8 cellular contexts compared by ENCODE assay signal in the genomic region with DNA sequence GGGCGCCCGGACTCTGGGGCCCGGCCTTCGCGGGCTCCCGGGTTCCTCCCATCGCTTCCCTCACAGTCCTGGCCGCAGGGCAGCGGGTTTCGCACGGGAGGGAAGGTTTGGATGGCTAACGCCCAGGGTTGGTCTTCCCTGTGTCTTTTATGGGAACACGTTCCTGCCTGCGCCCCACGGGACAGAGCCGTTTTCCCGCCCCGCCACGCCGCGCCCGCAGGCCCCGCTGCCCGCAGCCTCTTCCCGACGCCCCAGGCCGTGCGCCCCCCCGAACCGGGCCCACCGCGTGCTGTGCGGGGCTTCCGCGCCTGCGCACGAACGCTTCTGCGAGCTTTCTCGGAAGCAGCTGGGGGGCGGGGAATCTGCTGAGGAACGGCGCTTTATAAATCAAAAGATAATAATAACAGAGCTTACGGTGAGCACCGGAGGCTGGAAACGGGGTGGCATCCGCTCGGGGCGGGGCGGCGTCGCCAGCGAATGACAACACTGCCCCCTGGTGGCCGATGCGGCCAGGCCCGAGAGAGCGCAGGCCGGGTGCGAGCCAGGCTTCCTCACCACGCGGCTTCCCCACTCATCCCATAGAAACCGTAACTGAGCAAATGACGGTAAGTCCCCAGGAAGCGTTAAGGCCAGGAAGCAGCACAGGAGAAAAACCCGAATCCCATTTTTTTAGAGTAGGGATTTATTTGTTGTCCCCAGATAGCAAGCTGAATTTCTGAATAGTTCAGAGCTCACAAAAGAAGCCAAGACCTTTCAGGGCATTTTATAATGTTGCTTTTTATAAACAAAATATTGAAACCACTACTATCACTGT.
A peak's percentile ranks its signal among the peaks of the same experiment; 100 is the strongest.
DNase-seq lines count a peak whose midpoint lies in the region; ATAC-seq and TF ChIP-seq lines count a peak whose summit lies in the region.

No MANE protein-coding gene starts in this region.

- no peaks in the 10 kb centered on the region for H3K36me3 ChIP-seq in kidney epithelial cell (ENCODE audit: control insufficient read depth, insufficient read depth, low read length)

- peak overlapping the region; percentile 39 for H3K4me3 ChIP-seq in kidney epithelial cell (ENCODE audit: low read depth, low read length)

- DNase-seq in NCI-H2227 treated with DMSO at 0.1 percent for 48 hours (lab: John Stamatoyannopoulos, UW) = peak; percentile 85
- DNase-seq in activated CD4-positive, CD25-positive, alpha-beta regulatory T cell treated with anti-CD3 and anti-CD28 coated beads, Interleukin-2, amount 50 U/mL, for 72 hours = peak; percentile 89
- DNase-seq in cerebellum (ENCODE audit: low spot score) = peak; percentile 83
- DNase-seq in kidney epithelial cell (ENCODE audit: low read depth) = peak; percentile 34
- DNase-seq in stimulated activated CD4-positive, alpha-beta T cell treated with anti-CD3 and anti-CD28 coated beads, Interleukin-12 subunit alpha, Interleukin-12 subunit beta, amount 100 ng/mL, for 48 hours (ENCODE audit: low read depth in 2 of 3, low spot score in 1 of 3) = peak; percentile 65 to 84 (median 75)

- ATAC-seq in HG03103 (IDR thresholded peaks at IDR 0.05; ENCODE audit: low read depth, unreplicated experiment) (peak; percentile 79), GM18873 (IDR thresholded peaks at IDR 0.05; ENCODE audit: low FRiP score, unreplicated experiment) (no peak)

- H3K27me3 ChIP-seq in kidney epithelial cell (ENCODE audit: control insufficient read depth, insufficient read depth, low read length) = no peaks in the 10 kb centered on the region

- TF ChIP-seq CTCF in GM12872 (IDR thresholded peaks at IDR 0.05; ENCODE audit: insufficient read depth, low read depth, low read length) (peak; percentile 92), kidney epithelial cell (IDR thresholded peaks at IDR 0.05; ENCODE audit: insufficient read depth, low read length, poor library complexity, severe bottlenecking) (peak; percentile 98)

Comparison
In these comparisons a context has a peak if more than half of its experiments do, and no peak if none do; other contexts are left out.
1. DNase-seq: peak in every context shown above with its lines; median percentile 89 in activated CD4-positive, CD25-positive, alpha-beta regulatory T cell treated with anti-CD3 and anti-CD28 coated beads, Interleukin-2, amount 50 U/mL, for 72 hours; 85 in NCI-H2227 treated with DMSO at 0.1 percent for 48 hours; 83 in cerebellum; 75 in stimulated activated CD4-positive, alpha-beta T cell treated with anti-CD3 and anti-CD28 coated beads, Interleukin-12 subunit alpha, Interleukin-12 subunit beta, amount 100 ng/mL, for 48 hours; 34 in kidney epithelial cell.